20 cellular contexts compared by ENCODE assay signal in the genomic region with DNA sequence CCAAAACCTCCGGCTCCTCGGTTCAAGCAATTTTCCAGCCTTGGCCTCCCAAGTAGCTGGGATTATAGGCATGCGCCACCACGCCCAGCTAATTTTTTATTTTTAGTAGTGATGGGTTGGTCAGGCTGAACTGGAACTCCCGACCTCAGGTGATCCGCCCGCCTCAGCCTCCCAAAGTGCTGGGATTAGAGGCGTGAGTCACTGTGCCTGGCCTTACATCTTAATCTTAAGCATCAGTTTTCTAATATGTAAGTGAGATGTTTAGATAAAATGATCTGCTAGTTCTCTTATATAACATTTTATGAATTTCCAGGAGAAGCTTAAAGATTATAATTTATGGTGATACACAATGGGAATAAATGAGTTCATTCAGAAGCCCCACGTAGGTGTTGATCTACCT.
DNase-seq lines count a peak whose midpoint lies in the region; ATAC-seq and TF ChIP-seq lines count a peak whose summit lies in the region.
"Had no signal": no experiment of that assay in that cellular context is flagged by ENCODE, and none has a peak within 500 bp of the region (broad histone marks: within the 10 kb centered on the region; RNA-seq: fewer than 3 reads in every experiment).

No MANE protein-coding gene starts in this region.

- no peaks in the 10 kb centered on the region for H4K20me1 ChIP-seq in MM.1S (ENCODE audit: insufficient read depth, low read length)

- peaks cover 31% of the 10 kb centered on the region for H3K79me2 ChIP-seq in MM.1S (ENCODE audit: low read length)

- ATAC-seq in lung (ENCODE audit: insufficient read depth, low FRiP score) (no peak), HG03159 (IDR thresholded peaks at IDR 0.05; ENCODE audit: unreplicated experiment) (no peak)
- ATAC-seq: activated CD8-positive, alpha-beta T cell treated with anti-CD3 and anti-CD28 coated beads, Interleukin-2, amount 10 ng/mL, durations not matched to agents 7 days and 5 days; CD8-positive, alpha-beta T cell had no signal

- H3K27ac ChIP-seq in MM.1S (ENCODE audit: low read length) (peak overlapping the region; percentile 39; the same call in 1 of the 2 replicates), ascending aorta (peak overlapping the region; percentile 54 to 60), lung (ENCODE audit: low read depth in 1 of 2, low read length in 1 of 2) (peak overlapping the region; percentile 26 to 55), subcutaneous abdominal adipose tissue (ENCODE audit: low read depth, low read length) (peak overlapping the region; percentile 77)

- H3K9me3 ChIP-seq in MM.1S (replicated peaks; ENCODE audit: insufficient read depth, low read length), result no peaks in the 10 kb centered on the region
- H3K9me3 ChIP-seq in ascending aorta, result no peaks in the 10 kb centered on the region
- no peaks in the 10 kb centered on the region for H3K9me3 ChIP-seq in lung (ENCODE audit: control insufficient read depth in 2 of 2, insufficient read depth in 1 of 2, low read length in 1 of 2)
- H3K9me3 ChIP-seq in subcutaneous abdominal adipose tissue (ENCODE audit: control insufficient read depth in 5 of 5, low read length in 5 of 5), result no peaks in the 10 kb centered on the region
- H3K9me3 ChIP-seq: breast epithelium, thoracic aorta had no signal

- H3K9me2 ChIP-seq in MM.1S (replicated peaks; ENCODE audit: insufficient read depth, low read length), result no peaks in the 10 kb centered on the region

- DNase-seq in MM.1S, result no peak
- DNase-seq in ascending aorta (ENCODE audit: low spot score in 2 of 2), result no peak
- no peak for DNase-seq in lung (ENCODE audit: low spot score)
- DNase-seq in AG08396 (ENCODE audit: low spot score), result no peak
- DNase-seq in HT-29 (ENCODE audit: low spot score), result no peak
- DNase-seq: activated CD4-positive, alpha-beta T cell treated with anti-CD3 and anti-CD28 coated beads for 1 hour; activated CD8-positive, alpha-beta T cell treated with anti-CD3 and anti-CD28 coated beads, Interleukin-2, amount 10 ng/mL, durations not matched to agents 7 days and 5 days; activated gamma-delta T cell; CD8-positive, alpha-beta T cell; mesendoderm; naive B cell; NCI-H1105 treated with DMSO at 0.1 percent for 48 hours; NCI-H2029 treated with DMSO at 0.1 percent for 48 hours; NCI-H345; NCI-H748 treated with DMSO at 0.1 percent for 48 hours; small intestine had no signal

- peaks cover 29% of the 10 kb centered on the region for H3F3A ChIP-seq in MM.1S (ENCODE audit: insufficient read depth, low read length)

- H3K9ac ChIP-seq in MM.1S (ENCODE audit: low read length) (no peak overlapping the region), subcutaneous abdominal adipose tissue (ENCODE audit: low read length in 5 of 5) (no peak overlapping the region)

- H3K36me3 ChIP-seq in MM.1S (replicated peaks; ENCODE audit: insufficient read depth, low read length) (no peaks in the 10 kb centered on the region), ascending aorta (peaks cover 6 to 15% of the 10 kb centered on the region in 2 donors), lung (ENCODE audit: control insufficient read depth in 2 of 2, insufficient read depth in 2 of 2, low read length in 2 of 2) (peaks cover 11 to 12% of the 10 kb centered on the region in 2 donors), subcutaneous abdominal adipose tissue (ENCODE audit: control insufficient read depth in 5 of 5, insufficient read depth in 5 of 5, low read length in 5 of 5) (peaks cover 26 to 49% (median 40%) of the 10 kb centered on the region in 5 donors)
- H3K36me3 ChIP-seq: breast epithelium, thoracic aorta had no signal

- H3K27me3 ChIP-seq in MM.1S (replicated peaks; ENCODE audit: insufficient read depth, low read length) (no peaks in the 10 kb centered on the region), ascending aorta (no peaks in the 10 kb centered on the region), lung (ENCODE audit: control insufficient read depth, insufficient read depth) (no peaks in the 10 kb centered on the region), subcutaneous abdominal adipose tissue (ENCODE audit: control insufficient read depth in 5 of 5, insufficient read depth in 4 of 5, low read length in 5 of 5) (no peaks in the 10 kb centered on the region)
- H3K27me3 ChIP-seq: breast epithelium had no signal

- H2AFZ ChIP-seq in MM.1S (ENCODE audit: low read length), result no peak overlapping the region

- no peak overlapping the region for H3K4me2 ChIP-seq in MM.1S (ENCODE audit: low read depth, low read length)

- WGBS in lung, 2 donors, result 93 to 94% methylated on average over 9 of the region's 9 CpGs

- peaks cover 52% of the 10 kb centered on the region for H3K4me1 ChIP-seq in MM.1S (ENCODE audit: low read length)
- H3K4me1 ChIP-seq in ascending aorta, result peaks cover 4 to 28% of the 10 kb centered on the region in 2 donors
- H3K4me1 ChIP-seq in lung (ENCODE audit: control insufficient read depth in 2 of 2, insufficient read depth in 2 of 2, low read length in 2 of 2), result peaks cover 15 to 47% of the 10 kb centered on the region in 2 donors
- peaks cover 0 to 39% (median 19%) of the 10 kb centered on the region in 5 donors for H3K4me1 ChIP-seq in subcutaneous abdominal adipose tissue (ENCODE audit: control insufficient read depth in 5 of 5, insufficient read depth in 5 of 5, low read length in 5 of 5)
- H3K4me1 ChIP-seq: breast epithelium had no signal

- no peak overlapping the region for H3K4me3 ChIP-seq in MM.1S (ENCODE audit: low read length)
- no peak overlapping the region for H3K4me3 ChIP-seq in ascending aorta
- no peak overlapping the region for H3K4me3 ChIP-seq in lung
- no peak overlapping the region for H3K4me3 ChIP-seq in subcutaneous abdominal adipose tissue (ENCODE audit: low read depth in 1 of 5, low read length in 5 of 5)
- H3K4me3 ChIP-seq: breast epithelium, thoracic aorta had no signal

- intact Hi-C loops in ascending aorta (cut with DNase I), result no loop called here

- TF ChIP-seq CTCF in MM.1S (IDR thresholded peaks at IDR 0.05; ENCODE audit: low read length) (no peak), ascending aorta (IDR thresholded peaks at IDR 0.05) (no peak), lung (IDR thresholded peaks at IDR 0.05; ENCODE audit: control extremely low read depth, extremely low read depth) (no peak)
